13 cellular contexts compared by ENCODE assay signal in the genomic region with DNA sequence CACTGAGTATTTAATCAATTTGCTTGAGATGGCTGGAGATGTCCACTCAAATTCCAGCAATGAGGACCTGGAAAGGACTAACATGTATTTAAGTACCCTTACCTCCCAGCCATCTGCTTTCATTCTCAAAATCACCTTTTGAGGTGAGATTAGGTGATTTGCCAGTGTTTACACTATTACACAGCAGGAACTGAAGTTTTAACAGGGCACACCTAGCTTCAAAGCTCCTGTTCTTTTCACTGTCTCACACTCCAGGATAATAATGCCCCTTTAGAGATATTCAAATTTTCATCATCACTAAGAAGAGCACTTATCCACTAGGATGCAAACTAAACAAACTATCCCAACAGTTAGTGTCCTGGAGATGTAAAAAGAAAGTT.
"Had no signal": no experiment of that assay in that cellular context is flagged by ENCODE, and none has a peak within 500 bp of the region (broad histone marks: within the 10 kb centered on the region; RNA-seq: fewer than 3 reads in every experiment).

No MANE protein-coding gene starts in this region.

- H3K27ac Mint-ChIP-seq: activated CD4-positive, alpha-beta memory T cell treated with anti-CD3 and anti-CD28 coated beads, Interleukin-2, amount 10 ng/mL, durations not matched to agents 7 days and 5 days; activated naive CD4-positive, alpha-beta T cell treated with anti-CD3 and anti-CD28 coated beads, Interleukin-2, amount 50 U/mL, for 24 hours; activated T-cell treated with anti-CD3 and anti-CD28 coated beads, Interleukin-2, amount 50 U/mL, for 24 hours; stimulated activated memory B cell treated with anti-CD40 and anti-IgM and Interleukin-4, amounts not matched to agents 10 μg/mL and 1 μg/mL and 100 μg/mL, for 72 hours had no signal

- H3K9me3 ChIP-seq: esophagus muscularis mucosa, tibial artery, uterus had no signal

- H3K4me3 ChIP-seq: esophagus muscularis mucosa, heart left ventricle, tibial artery, uterus had no signal

- H3K27ac ChIP-seq: esophagus muscularis mucosa, heart left ventricle, tibial artery, uterus had no signal

- H3K27me3 Mint-ChIP-seq: activated naive CD4-positive, alpha-beta T cell treated with anti-CD3 and anti-CD28 coated beads, Interleukin-2, amount 50 U/mL, for 24 hours; activated T-cell treated with anti-CD3 and anti-CD28 coated beads, Interleukin-2, amount 50 U/mL, for 24 hours; stimulated activated memory B cell treated with anti-CD40 and anti-IgM and Interleukin-4, amounts not matched to agents 10 μg/mL and 1 μg/mL and 100 μg/mL, for 72 hours had no signal

- DNase-seq: activated CD4-positive, alpha-beta memory T cell treated with anti-CD3 and anti-CD28 coated beads, Interleukin-2, amount 10 ng/mL, durations not matched to agents 7 days and 5 days; activated CD4-positive, alpha-beta T cell treated with anti-CD3 and anti-CD28 coated beads for 4 hours; activated T-cell treated with anti-CD3 and anti-CD28 coated beads, Interleukin-2, amount 50 U/mL, for 24 hours; caudate nucleus; heart left ventricle; natural killer cell; posterior cingulate gyrus; T-helper 2 cell; tibial artery; uterus had no signal

- H3K36me3 ChIP-seq: uterus had no signal

- ATAC-seq: heart left ventricle; stimulated activated memory B cell treated with anti-CD40 and anti-IgM and Interleukin-4, amounts not matched to agents 10 μg/mL and 1 μg/mL and 100 μg/mL, for 72 hours had no signal

- H3K27me3 ChIP-seq: esophagus muscularis mucosa, heart left ventricle, tibial artery, uterus had no signal

- H3K4me1 ChIP-seq: uterus had no signal

- H3K4me3 Mint-ChIP-seq: activated CD4-positive, alpha-beta memory T cell treated with anti-CD3 and anti-CD28 coated beads, Interleukin-2, amount 10 ng/mL, durations not matched to agents 7 days and 5 days; activated naive CD4-positive, alpha-beta T cell treated with anti-CD3 and anti-CD28 coated beads, Interleukin-2, amount 50 U/mL, for 24 hours; activated T-cell treated with anti-CD3 and anti-CD28 coated beads, Interleukin-2, amount 50 U/mL, for 24 hours; natural killer cell; stimulated activated memory B cell treated with anti-CD40 and anti-IgM and Interleukin-4, amounts not matched to agents 10 μg/mL and 1 μg/mL and 100 μg/mL, for 72 hours had no signal

- H3K9me3 Mint-ChIP-seq: activated CD4-positive, alpha-beta memory T cell treated with anti-CD3 and anti-CD28 coated beads, Interleukin-2, amount 10 ng/mL, durations not matched to agents 7 days and 5 days; activated naive CD4-positive, alpha-beta T cell treated with anti-CD3 and anti-CD28 coated beads, Interleukin-2, amount 50 U/mL, for 24 hours; natural killer cell; stimulated activated memory B cell treated with anti-CD40 and anti-IgM and Interleukin-4, amounts not matched to agents 10 μg/mL and 1 μg/mL and 100 μg/mL, for 72 hours had no signal

- H3K36me3 Mint-ChIP-seq: natural killer cell; stimulated activated memory B cell treated with anti-CD40 and anti-IgM and Interleukin-4, amounts not matched to agents 10 μg/mL and 1 μg/mL and 100 μg/mL, for 72 hours had no signal
